2 cellular contexts compared by ENCODE assay signal in genomic region chr6:119346914-119347313, GRCh38.
TF ChIP-seq lines count a peak whose summit lies in the region.

No MANE protein-coding gene starts in this region.

TF ChIP-seq in SK-N-SH, 30 proteins besides CTCF, POLR2A, EP300 and RAD21 (continued from another document):
- TF ChIP-seq ZBTB33 (IDR thresholded peaks at IDR 0.05; ENCODE audit: borderline replicate concordance, low read depth): no peak
- TF ChIP-seq ELF1 (IDR thresholded peaks at IDR 0.05): no peak
- TF ChIP-seq FOSL2 (IDR thresholded peaks at IDR 0.05; ENCODE audit: borderline replicate concordance, low read depth): no peak
TF ChIP-seq in SK-N-SH: peak in this region for 0.

TF ChIP-seq in HepG2, 621 proteins besides CTCF, POLR2A, EP300 and RAD21 (continued from another document and continues in another):
- TF ChIP-seq, protein P1, sequence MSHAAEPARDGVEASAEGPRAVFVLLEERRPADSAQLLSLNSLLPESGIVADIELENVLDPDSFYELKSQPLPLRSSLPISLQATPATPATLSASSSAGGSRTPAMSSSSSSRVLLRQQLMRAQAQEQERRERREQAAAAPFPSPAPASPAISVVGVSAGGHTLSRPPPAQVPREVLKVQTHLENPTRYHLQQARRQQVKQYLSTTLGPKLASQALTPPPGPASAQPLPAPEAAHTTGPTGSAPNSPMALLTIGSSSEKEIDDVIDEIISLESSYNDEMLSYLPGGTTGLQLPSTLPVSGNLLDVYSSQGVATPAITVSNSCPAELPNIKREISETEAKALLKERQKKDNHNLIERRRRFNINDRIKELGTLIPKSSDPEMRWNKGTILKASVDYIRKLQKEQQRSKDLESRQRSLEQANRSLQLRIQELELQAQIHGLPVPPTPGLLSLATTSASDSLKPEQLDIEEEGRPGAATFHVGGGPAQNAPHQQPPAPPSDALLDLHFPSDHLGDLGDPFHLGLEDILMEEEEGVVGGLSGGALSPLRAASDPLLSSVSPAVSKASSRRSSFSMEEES (CRISPR knock-in tag; IDR thresholded peaks at IDR 0.05): no peak
- no peak for TF ChIP-seq ZNF292 (CRISPR knock-in tag; IDR thresholded peaks at IDR 0.05; ENCODE audit: borderline replicate concordance, low read depth)
- TF ChIP-seq HMGXB3 (CRISPR knock-in tag; IDR thresholded peaks at IDR 0.05; ENCODE audit: borderline replicate concordance): no peak
- no peak for TF ChIP-seq MTERF4 (CRISPR knock-in tag; IDR thresholded peaks at IDR 0.05)
- TF ChIP-seq, protein P2, sequence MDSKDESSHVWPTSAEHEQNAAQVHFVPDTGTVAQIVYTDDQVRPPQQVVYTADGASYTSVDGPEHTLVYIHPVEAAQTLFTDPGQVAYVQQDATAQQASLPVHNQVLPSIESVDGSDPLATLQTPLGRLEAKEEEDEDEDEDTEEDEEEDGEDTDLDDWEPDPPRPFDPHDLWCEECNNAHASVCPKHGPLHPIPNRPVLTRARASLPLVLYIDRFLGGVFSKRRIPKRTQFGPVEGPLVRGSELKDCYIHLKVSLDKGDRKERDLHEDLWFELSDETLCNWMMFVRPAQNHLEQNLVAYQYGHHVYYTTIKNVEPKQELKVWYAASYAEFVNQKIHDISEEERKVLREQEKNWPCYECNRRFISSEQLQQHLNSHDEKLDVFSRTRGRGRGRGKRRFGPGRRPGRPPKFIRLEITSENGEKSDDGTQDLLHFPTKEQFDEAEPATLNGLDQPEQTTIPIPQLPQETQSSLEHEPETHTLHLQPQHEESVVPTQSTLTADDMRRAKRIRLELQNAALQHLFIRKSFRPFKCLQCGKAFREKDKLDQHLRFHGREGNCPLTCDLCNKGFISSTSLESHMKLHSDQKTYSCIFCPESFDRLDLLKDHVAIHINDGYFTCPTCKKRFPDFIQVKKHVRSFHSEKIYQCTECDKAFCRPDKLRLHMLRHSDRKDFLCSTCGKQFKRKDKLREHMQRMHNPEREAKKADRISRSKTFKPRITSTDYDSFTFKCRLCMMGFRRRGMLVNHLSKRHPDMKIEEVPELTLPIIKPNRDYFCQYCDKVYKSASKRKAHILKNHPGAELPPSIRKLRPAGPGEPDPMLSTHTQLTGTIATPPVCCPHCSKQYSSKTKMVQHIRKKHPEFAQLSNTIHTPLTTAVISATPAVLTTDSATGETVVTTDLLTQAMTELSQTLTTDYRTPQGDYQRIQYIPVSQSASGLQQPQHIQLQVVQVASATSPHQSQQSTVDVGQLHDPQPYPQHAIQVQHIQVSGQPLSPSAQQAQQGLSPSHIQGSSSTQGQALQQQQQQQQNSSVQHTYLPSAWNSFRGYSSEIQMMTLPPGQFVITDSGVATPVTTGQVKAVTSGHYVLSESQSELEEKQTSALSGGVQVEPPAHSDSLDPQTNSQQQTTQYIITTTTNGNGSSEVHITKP (CRISPR knock-in tag; IDR thresholded peaks at IDR 0.05; ENCODE audit: low read depth): no peak; the same call in 1 of the 2 replicates
- no peak for TF ChIP-seq CCAR2 (optimal IDR thresholded peaks at IDR 0.05; ENCODE audit: low read depth, low read length)
- TF ChIP-seq, protein P3, sequence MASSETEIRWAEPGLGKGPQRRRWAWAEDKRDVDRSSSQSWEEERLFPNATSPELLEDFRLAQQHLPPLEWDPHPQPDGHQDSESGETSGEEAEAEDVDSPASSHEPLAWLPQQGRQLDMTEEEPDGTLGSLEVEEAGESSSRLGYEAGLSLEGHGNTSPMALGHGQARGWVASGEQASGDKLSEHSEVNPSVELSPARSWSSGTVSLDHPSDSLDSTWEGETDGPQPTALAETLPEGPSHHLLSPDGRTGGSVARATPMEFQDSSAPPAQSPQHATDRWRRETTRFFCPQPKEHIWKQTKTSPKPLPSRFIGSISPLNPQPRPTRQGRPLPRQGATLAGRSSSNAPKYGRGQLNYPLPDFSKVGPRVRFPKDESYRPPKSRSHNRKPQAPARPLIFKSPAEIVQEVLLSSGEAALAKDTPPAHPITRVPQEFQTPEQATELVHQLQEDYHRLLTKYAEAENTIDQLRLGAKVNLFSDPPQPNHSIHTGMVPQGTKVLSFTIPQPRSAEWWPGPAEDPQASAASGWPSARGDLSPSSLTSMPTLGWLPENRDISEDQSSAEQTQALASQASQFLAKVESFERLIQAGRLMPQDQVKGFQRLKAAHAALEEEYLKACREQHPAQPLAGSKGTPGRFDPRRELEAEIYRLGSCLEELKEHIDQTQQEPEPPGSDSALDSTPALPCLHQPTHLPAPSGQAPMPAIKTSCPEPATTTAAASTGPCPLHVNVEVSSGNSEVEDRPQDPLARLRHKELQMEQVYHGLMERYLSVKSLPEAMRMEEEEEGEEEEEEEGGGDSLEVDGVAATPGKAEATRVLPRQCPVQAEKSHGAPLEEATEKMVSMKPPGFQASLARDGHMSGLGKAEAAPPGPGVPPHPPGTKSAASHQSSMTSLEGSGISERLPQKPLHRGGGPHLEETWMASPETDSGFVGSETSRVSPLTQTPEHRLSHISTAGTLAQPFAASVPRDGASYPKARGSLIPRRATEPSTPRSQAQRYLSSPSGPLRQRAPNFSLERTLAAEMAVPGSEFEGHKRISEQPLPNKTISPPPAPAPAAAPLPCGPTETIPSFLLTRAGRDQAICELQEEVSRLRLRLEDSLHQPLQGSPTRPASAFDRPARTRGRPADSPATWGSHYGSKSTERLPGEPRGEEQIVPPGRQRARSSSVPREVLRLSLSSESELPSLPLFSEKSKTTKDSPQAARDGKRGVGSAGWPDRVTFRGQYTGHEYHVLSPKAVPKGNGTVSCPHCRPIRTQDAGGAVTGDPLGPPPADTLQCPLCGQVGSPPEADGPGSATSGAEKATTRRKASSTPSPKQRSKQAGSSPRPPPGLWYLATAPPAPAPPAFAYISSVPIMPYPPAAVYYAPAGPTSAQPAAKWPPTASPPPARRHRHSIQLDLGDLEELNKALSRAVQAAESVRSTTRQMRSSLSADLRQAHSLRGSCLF (CRISPR knock-in tag; IDR thresholded peaks at IDR 0.05; ENCODE audit: borderline replicate concordance): peak; percentile 13; the same call in 1 of the 2 replicates
- no peak for TF ChIP-seq TBL1XR1 (IDR thresholded peaks at IDR 0.05; ENCODE audit: borderline replicate concordance, low read length, partially characterized antibody)
- TF ChIP-seq KLF16 (CRISPR knock-in tag; IDR thresholded peaks at IDR 0.05): no peak
- TF ChIP-seq SRSF1 (optimal IDR thresholded peaks at IDR 0.05; ENCODE audit: low read depth, low read length): no peak
- 0 out of 2 replicates have a peak, but pooled peaks have one; percentile 6 for TF ChIP-seq TMF1 (CRISPR knock-in tag; IDR thresholded peaks at IDR 0.05; ENCODE audit: low read depth)
- TF ChIP-seq ZBTB43 (CRISPR knock-in tag; conservative IDR thresholded peaks at IDR 0.05): peak; percentile 5; the same call in 1 of the 2 replicates
- TF ChIP-seq POLR2G (IDR thresholded peaks at IDR 0.05; ENCODE audit: low read depth, low read length): peak; percentile 26; the same call in 1 of the 2 replicates
- TF ChIP-seq, protein P4, sequence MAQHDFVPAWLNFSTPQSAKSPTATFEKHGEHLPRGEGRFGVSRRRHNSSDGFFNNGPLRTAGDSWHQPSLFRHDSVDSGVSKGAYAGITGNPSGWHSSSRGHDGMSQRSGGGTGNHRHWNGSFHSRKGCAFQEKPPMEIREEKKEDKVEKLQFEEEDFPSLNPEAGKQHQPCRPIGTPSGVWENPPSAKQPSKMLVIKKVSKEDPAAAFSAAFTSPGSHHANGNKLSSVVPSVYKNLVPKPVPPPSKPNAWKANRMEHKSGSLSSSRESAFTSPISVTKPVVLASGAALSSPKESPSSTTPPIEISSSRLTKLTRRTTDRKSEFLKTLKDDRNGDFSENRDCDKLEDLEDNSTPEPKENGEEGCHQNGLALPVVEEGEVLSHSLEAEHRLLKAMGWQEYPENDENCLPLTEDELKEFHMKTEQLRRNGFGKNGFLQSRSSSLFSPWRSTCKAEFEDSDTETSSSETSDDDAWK (CRISPR knock-in tag; IDR thresholded peaks at IDR 0.05): no peak
- no peak for TF ChIP-seq BATF2 (CRISPR knock-in tag; IDR thresholded peaks at IDR 0.05)
- TF ChIP-seq ZNF282 (IDR thresholded peaks at IDR 0.05; ENCODE audit: partially characterized antibody): no peak
- no peak for TF ChIP-seq ZNF878 (CRISPR knock-in tag; IDR thresholded peaks at IDR 0.05)
- no peak for TF ChIP-seq E2F1 (CRISPR knock-in tag; IDR thresholded peaks at IDR 0.05)
- no peak for TF ChIP-seq NFE2L2 (IDR thresholded peaks at IDR 0.05; ENCODE audit: low read length)
- no peak for TF ChIP-seq ZNF441 (CRISPR knock-in tag; IDR thresholded peaks at IDR 0.05; ENCODE audit: borderline replicate concordance)
- no peak for TF ChIP-seq ONECUT2 (CRISPR knock-in tag; IDR thresholded peaks at IDR 0.05)
- TF ChIP-seq DBP (CRISPR knock-in tag; IDR thresholded peaks at IDR 0.05; ENCODE audit: not compliant biosample characterization): no peak
- TF ChIP-seq, protein P5, sequence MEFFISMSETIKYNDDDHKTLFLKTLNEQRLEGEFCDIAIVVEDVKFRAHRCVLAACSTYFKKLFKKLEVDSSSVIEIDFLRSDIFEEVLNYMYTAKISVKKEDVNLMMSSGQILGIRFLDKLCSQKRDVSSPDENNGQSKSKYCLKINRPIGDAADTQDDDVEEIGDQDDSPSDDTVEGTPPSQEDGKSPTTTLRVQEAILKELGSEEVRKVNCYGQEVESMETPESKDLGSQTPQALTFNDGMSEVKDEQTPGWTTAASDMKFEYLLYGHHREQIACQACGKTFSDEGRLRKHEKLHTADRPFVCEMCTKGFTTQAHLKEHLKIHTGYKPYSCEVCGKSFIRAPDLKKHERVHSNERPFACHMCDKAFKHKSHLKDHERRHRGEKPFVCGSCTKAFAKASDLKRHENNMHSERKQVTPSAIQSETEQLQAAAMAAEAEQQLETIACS (CRISPR knock-in tag; IDR thresholded peaks at IDR 0.05): no peak
- TF ChIP-seq TGIF2 (CRISPR knock-in tag; IDR thresholded peaks at IDR 0.05): no peak
